In genomic region chr1:44117272-44117671, GRCh38 we compare ENCODE assay signal across 14 cellular contexts. TPM values are rescaled to one million over a fixed set of nuclear protein-coding genes. Genes with fewer than 3 reads are reported as not detected.
"Had no signal": no experiment of that assay in that cellular context is flagged by ENCODE, and none has a peak within 500 bp of the region (broad histone marks: within the 10 kb centered on the region; RNA-seq: fewer than 3 reads in every experiment).

No MANE protein-coding gene starts in this region.

RNA-seq across cellular contexts. Expression of gene KLF17, which starts 1.3 kb away (rescaled TPM):
- total RNA-seq: activated B cell treated with CpG ODN at 0.5 μM for 24 hours; activated CD4-positive, alpha-beta memory T cell treated with anti-CD3 and anti-CD28 coated beads for 36 hours; activated CD4-positive, alpha-beta memory T cell treated with anti-CD3 and anti-CD28 coated beads, Interleukin-2, amount 10 ng/mL, durations not matched to agents 7 days and 5 days; activated CD4-positive, alpha-beta T cell treated with anti-CD3 and anti-CD28 coated beads for 36 hours; activated CD4-positive, alpha-beta T cell treated with anti-CD3 and anti-CD28 coated beads, Interleukin-2, amount 10 ng/mL, durations not matched to agents 24 days and 14 days; activated CD4-positive, alpha-beta T cell treated with anti-CD3 and anti-CD28 coated beads, Interleukin-2, amount 10 ng/mL, durations not matched to agents 7 days and 5 days; activated CD8-positive, alpha-beta memory T cell treated with anti-CD3 and anti-CD28 coated beads for 36 hours; activated CD8-positive, alpha-beta memory T cell treated with anti-CD3 and anti-CD28 coated beads, Interleukin-2, amount 10 ng/mL, durations not matched to agents 7 days and 5 days; activated CD8-positive, alpha-beta T cell treated with anti-CD3 and anti-CD28 coated beads for 36 hours; activated CD8-positive, alpha-beta T cell treated with anti-CD3 and anti-CD28 coated beads, Interleukin-2, amount 10 ng/mL, durations not matched to agents 7 days and 5 days; T-cell; T-helper 1 cell treated with Interleukin-12 subunit alpha and Interleukin-12 subunit beta and Interleukin-4 antibody, amounts not matched to agents 30 ng/mL and 1 ng/mL, for 36 hours; T-helper 17 cell; T-helper 2 cell treated with Interferon-gamma antibody and Interleukin-4, amounts not matched to agents 100 ng/mL and 5 ng/mL, for 36 hours had no signal

RNA-seq across cellular contexts. Expression of gene KLF18, which starts 24.2 kb away (rescaled TPM):
- total RNA-seq: activated B cell treated with CpG ODN at 0.5 μM for 24 hours; activated CD4-positive, alpha-beta memory T cell treated with anti-CD3 and anti-CD28 coated beads for 36 hours; activated CD4-positive, alpha-beta memory T cell treated with anti-CD3 and anti-CD28 coated beads, Interleukin-2, amount 10 ng/mL, durations not matched to agents 7 days and 5 days; activated CD4-positive, alpha-beta T cell treated with anti-CD3 and anti-CD28 coated beads for 36 hours; activated CD4-positive, alpha-beta T cell treated with anti-CD3 and anti-CD28 coated beads, Interleukin-2, amount 10 ng/mL, durations not matched to agents 24 days and 14 days; activated CD4-positive, alpha-beta T cell treated with anti-CD3 and anti-CD28 coated beads, Interleukin-2, amount 10 ng/mL, durations not matched to agents 7 days and 5 days; activated CD8-positive, alpha-beta memory T cell treated with anti-CD3 and anti-CD28 coated beads for 36 hours; activated CD8-positive, alpha-beta memory T cell treated with anti-CD3 and anti-CD28 coated beads, Interleukin-2, amount 10 ng/mL, durations not matched to agents 7 days and 5 days; activated CD8-positive, alpha-beta T cell treated with anti-CD3 and anti-CD28 coated beads for 36 hours; activated CD8-positive, alpha-beta T cell treated with anti-CD3 and anti-CD28 coated beads, Interleukin-2, amount 10 ng/mL, durations not matched to agents 7 days and 5 days; T-cell; T-helper 1 cell treated with Interleukin-12 subunit alpha and Interleukin-12 subunit beta and Interleukin-4 antibody, amounts not matched to agents 30 ng/mL and 1 ng/mL, for 36 hours; T-helper 17 cell; T-helper 2 cell treated with Interferon-gamma antibody and Interleukin-4, amounts not matched to agents 100 ng/mL and 5 ng/mL, for 36 hours had no signal
